ENCODE assay signal across 10 cellular contexts in the genomic region with DNA sequence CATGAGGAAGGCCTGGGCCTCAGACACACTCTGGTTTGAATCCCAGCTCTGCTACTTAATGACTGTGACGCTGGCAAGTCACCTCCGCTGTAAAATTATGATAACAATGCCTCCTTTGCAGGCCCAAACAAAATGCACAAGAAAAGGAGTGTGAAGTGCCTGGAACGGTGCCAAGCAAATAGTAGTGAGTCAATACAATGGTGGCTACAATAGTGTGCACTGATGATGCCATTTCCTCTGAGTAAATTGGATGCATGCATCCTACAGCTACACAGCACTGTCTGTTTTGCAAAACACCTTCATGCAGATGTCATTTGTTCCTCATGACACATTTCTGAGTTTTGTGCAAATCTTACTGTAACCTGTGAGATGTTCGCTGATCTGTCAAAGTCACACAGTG.
DNase-seq lines count a peak whose midpoint lies in the region; ATAC-seq and TF ChIP-seq lines count a peak whose summit lies in the region.
"Had no signal": no experiment of that assay in that cellular context is flagged by ENCODE, and none has a peak within 500 bp of the region (broad histone marks: within the 10 kb centered on the region; RNA-seq: fewer than 3 reads in every experiment).

No MANE protein-coding gene starts in this region.

- H3K4me1 ChIP-seq in GM23248 (ENCODE audit: insufficient read depth) (peaks cover 41% of the 10 kb centered on the region), osteoblast (ENCODE audit: insufficient read depth, low read length) (peaks cover 31% of the 10 kb centered on the region)
- H3K4me1 ChIP-seq: uterus had no signal

- H3K9ac ChIP-seq in GM23248: no peak overlapping the region

- 72 to 73% methylated on average over 4 of the region's 4 CpGs for WGBS in GM23248 (ENCODE audit: low coverage in 1 of 2, low lambda C conversion rate in 2 of 2, missing lambda C conversion rate in 2 of 2), 2 experiments

- no peak for TF ChIP-seq CTCF in osteoblast (IDR thresholded peaks at IDR 0.05; ENCODE audit: extremely low read depth, low read depth, low read length)

- H3K27ac ChIP-seq in GM23248 (no peak overlapping the region), osteoblast (ENCODE audit: low read depth, low read length) (no peak overlapping the region)
- H3K27ac ChIP-seq: uterus had no signal

- H3K4me3 ChIP-seq in GM23248 (no peak overlapping the region), osteoblast (ENCODE audit: insufficient read depth, low read length) (no peak overlapping the region)
- H3K4me3 ChIP-seq: uterus had no signal

- in situ Hi-C loops in GM23248 (cut with MboI): no loop called here

- DNase-seq in GM23248: peak; percentile 68
- peak; percentile 96 for DNase-seq in NCI-H2029 treated with DMSO at 0.1 percent for 48 hours (lab: John Stamatoyannopoulos, UW)
- peak; percentile 58 to 59 for DNase-seq in activated T-cell treated with anti-CD3 and anti-CD28 coated beads, Interleukin-2, amount 50 U/mL, for 48 hours
- DNase-seq in osteoblast (ENCODE audit: insufficient read length, low spot score, missing footprints): no peak
- no peak for DNase-seq in NCI-H524 (lab: John Stamatoyannopoulos, UW)
- no peak for DNase-seq in KG1 (lab: John Stamatoyannopoulos, UW)
- DNase-seq in NCI-H1048 (lab: John Stamatoyannopoulos, UW): no peak
- DNase-seq: right cardiac atrium, uterus had no signal

- H3K79me2 ChIP-seq in GM23248 (ENCODE audit: insufficient read depth): no peaks in the 10 kb centered on the region
- no peaks in the 10 kb centered on the region for H3K79me2 ChIP-seq in osteoblast (ENCODE audit: insufficient read depth, low read length)

- H3K9me3 ChIP-seq in GM23248 (ENCODE audit: low read depth): no peaks in the 10 kb centered on the region
- no peaks in the 10 kb centered on the region for H3K9me3 ChIP-seq in osteoblast (ENCODE audit: low read depth, low read length)
- H3K9me3 ChIP-seq: uterus had no signal

- H3K9me2 ChIP-seq in GM23248 (ENCODE audit: insufficient read depth): no peaks in the 10 kb centered on the region

- peak overlapping the region; percentile 33 for H3K4me2 ChIP-seq in GM23248 (ENCODE audit: unreplicated experiment)
- H3K4me2 ChIP-seq in osteoblast (ENCODE audit: insufficient read depth, low read length): peak overlapping the region; percentile 86

- no peak overlapping the region for H2AFZ ChIP-seq in GM23248
- no peak overlapping the region for H2AFZ ChIP-seq in osteoblast (ENCODE audit: low read length)

- H3F3A ChIP-seq in GM23248 (ENCODE audit: insufficient read depth): peaks cover 29% of the 10 kb centered on the region

- no peaks in the 10 kb centered on the region for H3K36me3 ChIP-seq in GM23248 (ENCODE audit: low read depth)
- no peaks in the 10 kb centered on the region for H3K36me3 ChIP-seq in osteoblast (ENCODE audit: insufficient read depth, low read length)
- H3K36me3 ChIP-seq: uterus had no signal

- H4K20me1 ChIP-seq in GM23248 (ENCODE audit: insufficient read depth): no peaks in the 10 kb centered on the region
- no peaks in the 10 kb centered on the region for H4K20me1 ChIP-seq in osteoblast (ENCODE audit: insufficient read depth, low read length)

- H3K27me3 ChIP-seq in GM23248 (replicated peaks; ENCODE audit: insufficient read depth): no peaks in the 10 kb centered on the region
- H3K27me3 ChIP-seq in osteoblast (ENCODE audit: insufficient read depth, low read length): no peaks in the 10 kb centered on the region
- H3K27me3 ChIP-seq: uterus had no signal

- ATAC-seq in HG03139 (IDR thresholded peaks at IDR 0.05; ENCODE audit: unreplicated experiment): no peak
- ATAC-seq: right cardiac atrium had no signal

Comparison
In these comparisons a context has a peak if more than half of its experiments do, and no peak if none do; other contexts are left out.
1. DNase-seq: peak in GM23248 (single experiment), NCI-H2029 treated with DMSO at 0.1 percent for 48 hours (single experiment) and activated T-cell treated with anti-CD3 and anti-CD28 coated beads, Interleukin-2, amount 50 U/mL, for 48 hours (2 of 2); none in osteoblast (single experiment), NCI-H524 (0 of 2), KG1 (single experiment) and NCI-H1048 (single experiment).